In genomic region chr5:65012411-65012972, GRCh38 we compare ENCODE assay signal across 15 cellular contexts.
"Had no signal": no experiment of that assay in that cellular context is flagged by ENCODE, and none has a peak within 500 bp of the region (broad histone marks: within the 10 kb centered on the region; RNA-seq: fewer than 3 reads in every experiment).

No MANE protein-coding gene starts in this region.

- H3K36me3 ChIP-seq: brain microvascular endothelial cell, esophagus squamous epithelium, left ventricle myocardium inferior, neutrophil, suprapubic skin had no signal

- H3K4me3 ChIP-seq: esophagus squamous epithelium, left ventricle myocardium inferior, skin epidermis, suprapubic skin had no signal

- H3K27ac ChIP-seq: brain microvascular endothelial cell, left ventricle myocardium inferior, neutrophil, suprapubic skin had no signal

- H3K27me3 ChIP-seq: brain microvascular endothelial cell, esophagus squamous epithelium, neutrophil, suprapubic skin had no signal

- DNase-seq: activated CD4-positive, alpha-beta T cell treated with anti-CD3 and anti-CD28 coated beads, Interleukin-2, amount 10 ng/mL, durations not matched to agents 7 days and 5 days; activated CD4-positive, CD25-positive, alpha-beta regulatory T cell; activated naive CD8-positive, alpha-beta T cell treated with anti-CD3 and anti-CD28 coated beads, Interleukin-2, amount 10 ng/mL, durations not matched to agents 7 days and 5 days; anterior cingulate cortex; brain microvascular endothelial cell; cortex of kidney; effector CD4-positive, alpha-beta T cell; esophagus squamous epithelium; hippocampal formation; left ventricle myocardium inferior; naive thymus-derived CD8-positive, alpha-beta T cell; stimulated activated naive CD8-positive, alpha-beta T cell treated with anti-CD3 and anti-CD28 coated beads, Interleukin-15, Interleukin-2, amounts not matched to agents 100 U/mL and 50 U/mL, for 24 hours had no signal

- H3K9me3 ChIP-seq: esophagus squamous epithelium, left ventricle myocardium inferior, neutrophil, suprapubic skin had no signal

- H3K4me1 ChIP-seq: esophagus squamous epithelium, suprapubic skin had no signal

- ATAC-seq: naive thymus-derived CD8-positive, alpha-beta T cell; stimulated activated naive CD8-positive, alpha-beta T cell treated with anti-CD3 and anti-CD28 coated beads, Interleukin-15, Interleukin-2, amounts not matched to agents 100 U/mL and 50 U/mL, for 24 hours had no signal
